Comparison of ENCODE assay signal across 8 cellular contexts in the genomic region with DNA sequence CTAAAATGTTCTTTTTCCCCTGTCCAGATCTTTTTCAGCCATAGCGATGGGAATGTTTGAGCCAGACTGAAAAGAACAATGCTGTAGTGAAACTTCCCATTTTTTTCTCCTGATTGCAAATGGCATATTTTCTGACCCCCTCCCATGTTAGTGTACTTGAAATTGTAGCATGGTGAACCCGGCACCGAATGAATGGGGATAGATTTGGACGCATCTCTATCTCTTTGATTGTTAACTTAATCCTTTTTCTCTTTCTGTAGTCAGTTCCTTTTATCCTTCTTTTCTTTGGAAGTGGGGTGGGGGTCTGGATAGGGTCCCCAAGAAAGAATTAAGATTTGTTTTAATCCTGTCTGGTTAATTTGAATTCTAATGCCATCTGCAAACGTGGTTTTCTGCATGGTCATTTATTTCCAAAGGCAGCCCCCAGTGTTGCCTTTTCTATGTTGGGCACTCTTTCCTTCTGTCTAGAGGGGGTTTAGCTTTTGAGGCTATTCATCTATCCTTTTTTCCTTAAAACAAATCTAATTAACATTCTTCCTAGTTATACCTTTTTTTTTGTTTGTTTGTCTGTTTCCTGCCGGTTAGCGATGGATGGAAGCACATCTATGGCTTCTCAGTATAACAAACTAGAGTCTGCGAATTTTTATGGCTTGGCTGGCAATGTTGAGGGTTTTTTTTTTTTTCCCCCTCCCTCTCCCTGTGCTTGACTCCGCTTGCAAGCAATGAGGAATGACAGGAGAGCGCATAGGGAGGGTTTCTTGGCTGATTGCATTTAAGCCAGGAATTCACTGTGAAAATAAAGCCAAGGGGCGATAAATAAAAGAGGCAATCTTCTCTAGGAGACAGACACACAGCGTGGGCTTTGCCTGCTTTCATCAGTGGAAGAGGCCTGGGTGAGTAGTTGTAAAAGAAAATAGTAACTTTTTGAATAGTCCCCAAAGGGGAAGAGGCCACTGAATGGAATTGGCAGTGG. TPM values are rescaled to one million over a fixed set of nuclear protein-coding genes. Genes with fewer than 3 reads are reported as not detected.
DNase-seq lines count a peak whose midpoint lies in the region; ATAC-seq, FAIRE-seq and TF ChIP-seq lines count a peak whose summit lies in the region.

No MANE protein-coding gene starts in this region.

- TSS peak; percentile 57 for BruUV-seq in GM12878 (replicated peaks; lab: Mats Ljungman, UMichigan)

- RAD21 ChIA-PET in GM12878 (lab: Charles Lee; ENCODE audit: unreplicated experiment): no interaction called here

- no peak for TF ChIP-seq EP300 in GM12878 (IDR thresholded peaks at IDR 0.05; ENCODE audit: borderline replicate concordance in 1 of 2, control insufficient read depth in 1 of 2, low read depth in 2 of 2, low read length in 2 of 2)

- TF ChIP-seq POLR2A in GM12878 (IDR thresholded peaks at IDR 0.05; ENCODE audit: low read depth, low read length) (no peak), right lobe of liver (IDR thresholded peaks at IDR 0.05) (no peak)

- peak overlapping the region; percentile 80 to 99 (median 90) for H3K4me3 ChIP-seq in heart right ventricle
- peak overlapping the region; percentile 76 for H3K4me3 ChIP-seq in GM12878
- peak overlapping the region; percentile 77 to 84 (median 80) for H3K4me3 ChIP-seq in right lobe of liver
- H3K4me3 ChIP-seq in thymus (ENCODE audit: low read length): peak overlapping the region; percentile 91

- peak overlapping the region; percentile 88 for H3K4me2 ChIP-seq in GM12878 (ENCODE audit: control insufficient read depth, insufficient read depth)

- intact Hi-C loops in heart right ventricle (cut with DNase I) (loop anchor here in 9 of 10 donors (5.0 to 10.0 kb wide), 14 partner anchors 57 to 390 kb away; a partner anchor contains a TSS), cardiac septum (cut with DNase I) (loop anchor here (5.0 to 10.0 kb wide), 3 partner anchors 172 to 387 kb away; a partner anchor contains a TSS), GM12878 (cut with micrococcal nuclease; ENCODE audit: unreplicated experiment) (loop anchor here (5.0 kb wide), 2 partner anchors 198 to 387 kb away; a partner anchor contains a TSS), right lobe of liver (cut with DNase I) (loop anchor here in 1 of 2 donors (10.0 kb wide), 1 partner anchor 310 kb away; no protein-coding TSS in a partner anchor)

- H3K4me1 ChIP-seq in heart right ventricle (peaks cover 5 to 40% (median 30%) of the 10 kb centered on the region in 9 donors), GM12878 (ENCODE audit: control insufficient read depth, insufficient read depth, low read length) (peaks cover 6% of the 10 kb centered on the region), right lobe of liver (peaks cover 0 to 13% (median 4%) of the 10 kb centered on the region in 4 donors), thymus (ENCODE audit: control insufficient read depth, insufficient read depth, low read length) (peaks cover 17% of the 10 kb centered on the region)

- H3K9me3 ChIP-seq in heart right ventricle: peaks cover 0 to 3% (median 0%) of the 10 kb centered on the region in 11 donors
- no peaks in the 10 kb centered on the region; the same call in 2 of the 3 replicates for H3K9me3 ChIP-seq in GM12878 (replicated peaks; ENCODE audit: control insufficient read depth, insufficient read depth, low read length)
- no peaks in the 10 kb centered on the region for H3K9me3 ChIP-seq in right lobe of liver
- no peaks in the 10 kb centered on the region for H3K9me3 ChIP-seq in thymus (ENCODE audit: control insufficient read depth)

- SMC1A ChIA-PET in GM12878 (lab: Charles Lee; ENCODE audit: uncharacterized antibody, unreplicated experiment): interaction anchor here (0.7 to 4.1 kb wide), 8 partner anchors 12 to 323 kb away, joined by 3 to 18 read pairs (median 4); no protein-coding TSS in a partner anchor

- H3K36me3 ChIP-seq in heart right ventricle (no peaks in the 10 kb centered on the region), GM12878 (ENCODE audit: control insufficient read depth in 2 of 2, insufficient read depth in 2 of 2, low read length in 1 of 2) (no peaks in the 10 kb centered on the region), right lobe of liver (no peaks in the 10 kb centered on the region), thymus (ENCODE audit: control insufficient read depth, insufficient read depth) (no peaks in the 10 kb centered on the region)

- CTCF ChIA-PET in GM12878 (lab: Yijun Ruan, JAX): interaction anchor here (0.6 kb wide), 1 partner anchor 12 kb away, joined by 3 read pairs; no protein-coding TSS in a partner anchor

- H3K79me2 ChIP-seq in GM12878 (ENCODE audit: control insufficient read depth, insufficient read depth, low read length): no peaks in the 10 kb centered on the region

- no peaks in the 10 kb centered on the region for H3K27me3 ChIP-seq in heart right ventricle
- peaks cover 0 to 8% of the 10 kb centered on the region in 2 experiments; a peak in 1 of 4 replicates for H3K27me3 ChIP-seq in GM12878 (replicated peaks in 1 of 2; ENCODE audit: control insufficient read depth in 2 of 2, insufficient read depth in 2 of 2, low read length in 1 of 2)
- no peaks in the 10 kb centered on the region for H3K27me3 ChIP-seq in right lobe of liver
- peaks cover 29% of the 10 kb centered on the region for H3K27me3 ChIP-seq in thymus (ENCODE audit: control insufficient read depth, insufficient read depth)

- in situ Hi-C loops in GM12878 (cut with MboI): no loop called here

- no peak for FAIRE-seq in GM12878 (lab: Jason Lieb, UNC)

- POLR2A ChIA-PET in GM12878 (lab: Charles Lee): interaction anchor here (0.7 to 1.0 kb wide), 2 partner anchors 10 to 166 kb away, joined by 3 read pairs; no protein-coding TSS in a partner anchor

- no peak for DNase-seq in heart right ventricle
- DNase-seq in cardiac septum (ENCODE audit: low spot score): no peak
- DNase-seq in GM12878 (ENCODE audit: low read depth, low spot score): no peak
- DNase-seq in right lobe of liver: no peak
- no peak for DNase-seq in SIG-M5 treated with dmso at 0.1 percent for 504 hours (lab: John Stamatoyannopoulos, UW; ENCODE audit: unreplicated experiment)
- no peak for DNase-seq in COLO668 (lab: John Stamatoyannopoulos, UW; ENCODE audit: unreplicated experiment)

- TF ChIP-seq CTCF in heart right ventricle (IDR thresholded peaks at IDR 0.05) (no peak), GM12878 (IDR thresholded peaks at IDR 0.05 in 2 of 3, conservative IDR thresholded peaks at IDR 0.05 in 1 of 3; ENCODE audit: control insufficient read depth in 2 of 3, extremely low read depth in 1 of 3, insufficient read depth in 1 of 3, low read depth in 3 of 3, low read length in 3 of 3) (no peak), right lobe of liver (IDR thresholded peaks at IDR 0.05) (no peak)

- TF ChIP-seq RAD21 in GM12878 (IDR thresholded peaks at IDR 0.05; ENCODE audit: insufficient read depth, low read depth, low read length): no peak

- no peak overlapping the region for H2AFZ ChIP-seq in GM12878 (ENCODE audit: control insufficient read depth, low read depth, low read length)

- no peaks in the 10 kb centered on the region for H4K20me1 ChIP-seq in GM12878 (ENCODE audit: control insufficient read depth, insufficient read depth)

- ATAC-seq in heart right ventricle: no peak
- no peak for ATAC-seq in GM12878
- no peak for ATAC-seq in right lobe of liver
- no peak for ATAC-seq in HG02763 (IDR thresholded peaks at IDR 0.05; ENCODE audit: unreplicated experiment)

- 39 to 41% methylated on average over 12 of the region's 12 CpGs for WGBS in heart right ventricle, 2 donors
- 92% methylated on average over 12 of the region's 12 CpGs for WGBS in GM12878 (ENCODE audit: insufficient coverage, insufficient replicate concordance, low lambda C conversion rate, missing lambda C conversion rate)
- 31% methylated on average over 12 of the region's 12 CpGs for WGBS in right lobe of liver (ENCODE audit: insufficient coverage, low coverage, low lambda C conversion rate, missing lambda C conversion rate)
- WGBS in thymus: 81% methylated on average over 12 of the region's 12 CpGs

- no peak overlapping the region for H3K9ac ChIP-seq in GM12878 (ENCODE audit: control insufficient read depth, insufficient read depth, low read length)

- H3K27ac ChIP-seq in heart right ventricle (peak overlapping the region in 3 of 10 donors; percentile 86 to 93 (median 87)), GM12878 (ENCODE audit: control insufficient read depth, insufficient read depth) (no peak overlapping the region), right lobe of liver (peak overlapping the region in 2 of 3 donors; percentile 70 to 81), thymus (ENCODE audit: low read depth) (no peak overlapping the region)

TF ChIP-seq in GM12878, 131 proteins besides CTCF, POLR2A, EP300 and RAD21:
- no peak for TF ChIP-seq JUND (IDR thresholded peaks at IDR 0.05; ENCODE audit: low read depth, low read length)
- TF ChIP-seq HCFC1 (IDR thresholded peaks at IDR 0.05; ENCODE audit: low read length): no peak
- TF ChIP-seq KDM1A (IDR thresholded peaks at IDR 0.05; ENCODE audit: borderline replicate concordance): no peak
- TF ChIP-seq MTA3 (IDR thresholded peaks at IDR 0.05; ENCODE audit: borderline replicate concordance, low read length): no peak
- TF ChIP-seq NBN (IDR thresholded peaks at IDR 0.05): no peak

RNA-seq across cellular contexts. Expression of a gene that starts 2.5 kb away (rescaled TPM):
- total RNA-seq in heart right ventricle (10 to 100 TPM in 1 of 10 donors, 1 to 10 TPM in 9; 5.9 to 10.3 (median 7.2) TPM), cardiac septum (6.7 TPM), GM12878 (2014; rRNA removed) (2.7 and 3.0 TPM in 2 replicates), GM12878 (2014; rRNA removed; fragmentation: Illumina TruSeq; extraction: Trizol) (3.8 and 4.1 TPM in 2 replicates), GM12878 (2021) (5.9 and 6.2 TPM in 2 replicates), right lobe of liver (1 to 10 TPM; 2.8 to 7.2 (median 4.1) TPM)
- polyA plus RNA-seq in heart right ventricle (1 to 10 TPM; 2.1 to 4.6 TPM), GM12878 (2011; rRNA removed) (5.7 and 6.1 TPM in 2 replicates), GM12878 (2014; fragmentation: Illumina TruSeq; extraction: Trizol) (5.3 and 6.2 TPM in 2 replicates), GM12878 (2014; fragmentation: Nextera tagmentation; extraction: Ambion mirVana) (1 to 10 TPM; 1.5 to 2.1 TPM), GM12878 (2014; rRNA removed) (4.7 TPM in 2 replicates), GM12878 (2016; fragmentation: Nextera tagmentation; extraction: Ambion mirVana) (under 1 TPM; 0.53 to 0.59 TPM), thymus (9.0 TPM)
- 16.7 and 17.8 TPM in 2 replicates for total RNA-seq in GM12878 (2013; cell fraction: nucleolus; rRNA removed)
- polyA plus RNA-seq in GM12878 (2011; ENCODE audit: low read depth): 0.63 TPM
- polyA plus RNA-seq in GM12878 (2011; cell fraction: cytosol; rRNA removed): 4.9 and 5.2 TPM in 2 replicates
- 8.4 and 11.4 TPM in 2 replicates for polyA plus RNA-seq in GM12878 (2011; cell fraction: nucleus; rRNA removed)
- 0.60 and 0.86 TPM in 2 replicates for polyA plus RNA-seq in GM12878 (2012)
- polyA minus RNA-seq in GM12878 (2011; rRNA and poly(A)+ RNA removed): 12.2 and 13.0 TPM in 2 replicates
- 3.7 and 4.1 TPM in 2 replicates for polyA minus RNA-seq in GM12878 (2011; cell fraction: cytosol; rRNA and poly(A)+ RNA removed)
- polyA minus RNA-seq in GM12878 (2011; cell fraction: nucleus; rRNA and poly(A)+ RNA removed): 7.5 and 10.0 TPM in 2 replicates

Comparison
In these comparisons a context has a peak if more than half of its experiments do, and no peak if none do; other contexts are left out.
1. H3K27ac ChIP-seq: peak in right lobe of liver (2 of 3); none in GM12878 (single experiment) and thymus (single experiment).
2. Peak in every context shown above with its lines, with median percentiles within 50 percentile points of each other: H3K4me3 ChIP-seq.